Comparison of ENCODE assay signal across 2 cellular contexts in the genomic region with DNA sequence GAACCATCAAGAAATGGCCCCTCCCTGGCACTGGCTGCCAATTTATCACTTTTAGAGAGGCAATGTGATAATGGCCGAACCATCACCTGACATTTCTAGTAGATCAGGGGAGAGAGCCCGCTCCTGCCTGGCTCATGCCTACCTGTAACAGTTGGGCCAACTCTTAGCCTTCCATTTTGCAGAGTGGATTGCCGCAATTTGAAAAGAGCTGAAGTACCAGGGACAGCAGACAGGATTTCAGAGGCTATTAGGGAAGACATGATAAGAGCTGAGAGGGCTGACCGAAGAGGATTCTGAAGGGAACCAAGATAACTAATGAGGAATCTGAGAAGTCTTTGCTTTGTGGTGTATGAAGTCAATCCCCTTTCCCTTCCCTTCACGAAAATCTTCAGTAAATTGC.
TF ChIP-seq lines count a peak whose summit lies in the region.

No MANE protein-coding gene starts in this region.

TF ChIP-seq in SK-N-SH, 30 proteins besides CTCF, POLR2A, EP300 and RAD21 (continued from another document):
- TF ChIP-seq, protein P1, sequence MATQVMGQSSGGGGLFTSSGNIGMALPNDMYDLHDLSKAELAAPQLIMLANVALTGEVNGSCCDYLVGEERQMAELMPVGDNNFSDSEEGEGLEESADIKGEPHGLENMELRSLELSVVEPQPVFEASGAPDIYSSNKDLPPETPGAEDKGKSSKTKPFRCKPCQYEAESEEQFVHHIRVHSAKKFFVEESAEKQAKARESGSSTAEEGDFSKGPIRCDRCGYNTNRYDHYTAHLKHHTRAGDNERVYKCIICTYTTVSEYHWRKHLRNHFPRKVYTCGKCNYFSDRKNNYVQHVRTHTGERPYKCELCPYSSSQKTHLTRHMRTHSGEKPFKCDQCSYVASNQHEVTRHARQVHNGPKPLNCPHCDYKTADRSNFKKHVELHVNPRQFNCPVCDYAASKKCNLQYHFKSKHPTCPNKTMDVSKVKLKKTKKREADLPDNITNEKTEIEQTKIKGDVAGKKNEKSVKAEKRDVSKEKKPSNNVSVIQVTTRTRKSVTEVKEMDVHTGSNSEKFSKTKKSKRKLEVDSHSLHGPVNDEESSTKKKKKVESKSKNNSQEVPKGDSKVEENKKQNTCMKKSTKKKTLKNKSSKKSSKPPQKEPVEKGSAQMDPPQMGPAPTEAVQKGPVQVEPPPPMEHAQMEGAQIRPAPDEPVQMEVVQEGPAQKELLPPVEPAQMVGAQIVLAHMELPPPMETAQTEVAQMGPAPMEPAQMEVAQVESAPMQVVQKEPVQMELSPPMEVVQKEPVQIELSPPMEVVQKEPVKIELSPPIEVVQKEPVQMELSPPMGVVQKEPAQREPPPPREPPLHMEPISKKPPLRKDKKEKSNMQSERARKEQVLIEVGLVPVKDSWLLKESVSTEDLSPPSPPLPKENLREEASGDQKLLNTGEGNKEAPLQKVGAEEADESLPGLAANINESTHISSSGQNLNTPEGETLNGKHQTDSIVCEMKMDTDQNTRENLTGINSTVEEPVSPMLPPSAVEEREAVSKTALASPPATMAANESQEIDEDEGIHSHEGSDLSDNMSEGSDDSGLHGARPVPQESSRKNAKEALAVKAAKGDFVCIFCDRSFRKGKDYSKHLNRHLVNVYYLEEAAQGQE (IDR thresholded peaks at IDR 0.05; ENCODE audit: low read depth, low read length) = peak; percentile 72; the same call in 1 of the 2 replicates

TF ChIP-seq in SK-N-SH treated with all-trans-retinoic acid at 6 μM for 48 hours, 23 proteins besides CTCF, POLR2A, EP300 and RAD21 (continued from another document):
- TF ChIP-seq, protein P2, sequence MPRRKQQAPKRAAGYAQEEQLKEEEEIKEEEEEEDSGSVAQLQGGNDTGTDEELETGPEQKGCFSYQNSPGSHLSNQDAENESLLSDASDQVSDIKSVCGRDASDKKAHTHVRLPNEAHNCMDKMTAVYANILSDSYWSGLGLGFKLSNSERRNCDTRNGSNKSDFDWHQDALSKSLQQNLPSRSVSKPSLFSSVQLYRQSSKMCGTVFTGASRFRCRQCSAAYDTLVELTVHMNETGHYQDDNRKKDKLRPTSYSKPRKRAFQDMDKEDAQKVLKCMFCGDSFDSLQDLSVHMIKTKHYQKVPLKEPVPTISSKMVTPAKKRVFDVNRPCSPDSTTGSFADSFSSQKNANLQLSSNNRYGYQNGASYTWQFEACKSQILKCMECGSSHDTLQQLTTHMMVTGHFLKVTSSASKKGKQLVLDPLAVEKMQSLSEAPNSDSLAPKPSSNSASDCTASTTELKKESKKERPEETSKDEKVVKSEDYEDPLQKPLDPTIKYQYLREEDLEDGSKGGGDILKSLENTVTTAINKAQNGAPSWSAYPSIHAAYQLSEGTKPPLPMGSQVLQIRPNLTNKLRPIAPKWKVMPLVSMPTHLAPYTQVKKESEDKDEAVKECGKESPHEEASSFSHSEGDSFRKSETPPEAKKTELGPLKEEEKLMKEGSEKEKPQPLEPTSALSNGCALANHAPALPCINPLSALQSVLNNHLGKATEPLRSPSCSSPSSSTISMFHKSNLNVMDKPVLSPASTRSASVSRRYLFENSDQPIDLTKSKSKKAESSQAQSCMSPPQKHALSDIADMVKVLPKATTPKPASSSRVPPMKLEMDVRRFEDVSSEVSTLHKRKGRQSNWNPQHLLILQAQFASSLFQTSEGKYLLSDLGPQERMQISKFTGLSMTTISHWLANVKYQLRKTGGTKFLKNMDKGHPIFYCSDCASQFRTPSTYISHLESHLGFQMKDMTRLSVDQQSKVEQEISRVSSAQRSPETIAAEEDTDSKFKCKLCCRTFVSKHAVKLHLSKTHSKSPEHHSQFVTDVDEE (CRISPR knock-in tag; IDR thresholded peaks at IDR 0.05) = no peak
- TF ChIP-seq ESRRG (CRISPR knock-in tag; IDR thresholded peaks at IDR 0.05) = no peak
- no peak for TF ChIP-seq ZFP3 (CRISPR knock-in tag; IDR thresholded peaks at IDR 0.05)
- TF ChIP-seq ISL1 (CRISPR knock-in tag; IDR thresholded peaks at IDR 0.05) = no peak
